21 cellular contexts compared by ENCODE assay signal in genomic region chr9:130319944-130320696, GRCh38. TPM values are rescaled to one million over a fixed set of nuclear protein-coding genes. Genes with fewer than 3 reads are reported as not detected.
"Had no signal": no experiment of that assay in that cellular context is flagged by ENCODE, and none has a peak within 500 bp of the region (broad histone marks: within the 10 kb centered on the region; RNA-seq: fewer than 3 reads in every experiment).

No MANE protein-coding gene starts in this region.

- H3K36me3 ChIP-seq: neutrophil, pancreas, spleen, thoracic aorta had no signal

- H3K9me3 ChIP-seq: neutrophil, pancreas, psoas muscle, spleen, thoracic aorta had no signal

- H3K4me1 ChIP-seq: pancreas, psoas muscle had no signal

- H3K4me3 ChIP-seq: coronary artery, lung, pancreas, psoas muscle, spleen, thoracic aorta had no signal

- H3K27ac ChIP-seq: epithelial cell of prostate, neutrophil, pancreas, psoas muscle, spleen, thoracic aorta had no signal

- DNase-seq: activated CD4-positive, alpha-beta T cell treated with anti-CD3 and anti-CD28 coated beads, Interleukin-2, amount 10 ng/mL, durations not matched to agents 7 days and 5 days; activated CD8-positive, alpha-beta memory T cell treated with anti-CD3 and anti-CD28 coated beads, Interleukin-2, amount 10 ng/mL, durations not matched to agents 7 days and 5 days; activated CD8-positive, alpha-beta T cell treated with anti-CD3 and anti-CD28 coated beads for 36 hours; activated gamma-delta T cell; activated naive CD4-positive, alpha-beta T cell treated with anti-CD3 and anti-CD28 coated beads, Interleukin-2, amount 50 U/mL, for 16 hours; activated T-cell treated with anti-CD3 and anti-CD28 coated beads for 4 hours; cerebellar nuclear complex; foreskin fibroblast; kidney; pancreas; spleen; stimulated activated CD4-positive, alpha-beta T cell treated with anti-CD3 and anti-CD28 coated beads, Interleukin-4, amount 100 ng/mL, for 1 hour; stimulated activated naive CD4-positive, alpha-beta T cell treated with Interleukin-2 at 50 U/mL for 16 hours had no signal

RNA-seq across cellular contexts. Expression of gene HMCN2, which starts 54.6 kb away (rescaled TPM):
- total RNA-seq: activated CD4-positive, alpha-beta T cell treated with anti-CD3 and anti-CD28 coated beads, Interleukin-2, amount 10 ng/mL, durations not matched to agents 7 days and 5 days; activated CD8-positive, alpha-beta memory T cell treated with anti-CD3 and anti-CD28 coated beads, Interleukin-2, amount 10 ng/mL, durations not matched to agents 7 days and 5 days; activated CD8-positive, alpha-beta T cell treated with anti-CD3 and anti-CD28 coated beads for 36 hours; natural killer cell treated with Interleukin-12 subunit alpha and Interleukin-12 subunit beta and Interleukin-15 and Interleukin-18, amount 100 ng/mL, for 72 hours had no signal
- polyA plus RNA-seq: fibroblast of lung had no signal
